ENCODE assay signal across 1 cellular context in genomic region chr11:58774164-58774593, GRCh38.
TF ChIP-seq lines count a peak whose summit lies in the region.

No MANE protein-coding gene starts in this region.

TF ChIP-seq in K562, 482 proteins besides CTCF, POLR2A, EP300 and RAD21 (continued from another document and continues in another):
- no peak for TF ChIP-seq ZNF609 (CRISPR knock-in tag; IDR thresholded peaks at IDR 0.05; ENCODE audit: borderline replicate concordance)
- TF ChIP-seq ZNF431 (CRISPR knock-in tag; IDR thresholded peaks at IDR 0.05) = no peak
- TF ChIP-seq ZNF311 (CRISPR knock-in tag; IDR thresholded peaks at IDR 0.05) = no peak; the same call in none of the 2 replicates
- TF ChIP-seq STAT6 (CRISPR knock-in tag; IDR thresholded peaks at IDR 0.05) = no peak
- TF ChIP-seq ZNF146 (CRISPR knock-in tag; IDR thresholded peaks at IDR 0.05; ENCODE audit: unreplicated experiment) = no peak
- no peak for TF ChIP-seq ZC3H11A (IDR thresholded peaks at IDR 0.05; ENCODE audit: low read depth, low read length)
- TF ChIP-seq SRF (CRISPR knock-in tag; IDR thresholded peaks at IDR 0.05) = no peak
- no peak for TF ChIP-seq GABPB1 (CRISPR knock-in tag; IDR thresholded peaks at IDR 0.05)
- TF ChIP-seq SNRNP70 (optimal IDR thresholded peaks at IDR 0.05; ENCODE audit: low read depth, low read length) = no peak
- no peak for TF ChIP-seq KAT8 (IDR thresholded peaks at IDR 0.05; ENCODE audit: low read depth)
- no peak for TF ChIP-seq HMGXB4 (CRISPR knock-in tag; IDR thresholded peaks at IDR 0.05)
- no peak for TF ChIP-seq ZNF584 (CRISPR knock-in tag; IDR thresholded peaks at IDR 0.05; ENCODE audit: low read depth)
- TF ChIP-seq RCOR1 (IDR thresholded peaks at IDR 0.05; ENCODE audit: borderline replicate concordance in 1 of 2, low read depth in 2 of 2, low read length in 2 of 2) = peak in 1 of 2 experiments; percentile 9; a peak in 1 of 4 replicates
- TF ChIP-seq ELF1 (tag; IDR thresholded peaks at IDR 0.05) = no peak
- TF ChIP-seq SREBF2 (CRISPR knock-in tag; IDR thresholded peaks at IDR 0.05) = no peak
- TF ChIP-seq MITF (IDR thresholded peaks at IDR 0.05) = no peak
- no peak for TF ChIP-seq U2AF1 (optimal IDR thresholded peaks at IDR 0.05; ENCODE audit: low read depth, low read length)
- TF ChIP-seq CBX1 (IDR thresholded peaks at IDR 0.05; ENCODE audit: low read depth) = no peak
- TF ChIP-seq THAP12 (CRISPR knock-in tag; IDR thresholded peaks at IDR 0.05) = no peak
- TF ChIP-seq ETV1 (tag; conservative IDR thresholded peaks at IDR 0.05; ENCODE audit: low read depth) = no peak
- TF ChIP-seq TAF15 (IDR thresholded peaks at IDR 0.05; ENCODE audit: low read depth, low read length) = no peak
- TF ChIP-seq IRF2 (CRISPR knock-in tag; IDR thresholded peaks at IDR 0.05) = no peak
- no peak for TF ChIP-seq TOE1 (IDR thresholded peaks at IDR 0.05; ENCODE audit: borderline replicate concordance)
- TF ChIP-seq TOE1 (CRISPR knock-in tag; IDR thresholded peaks at IDR 0.05; ENCODE audit: borderline replicate concordance, low read depth) = no peak
- peak; percentile 56; the same call in 1 of the 2 replicates for TF ChIP-seq ZBTB17 (CRISPR knock-in tag; IDR thresholded peaks at IDR 0.05)
- no peak for TF ChIP-seq RBM34 (IDR thresholded peaks at IDR 0.05; ENCODE audit: borderline replicate concordance, insufficient read depth, low read length)
- TF ChIP-seq PTBP1 (IDR thresholded peaks at IDR 0.05; ENCODE audit: low read depth, low read length) = no peak
- TF ChIP-seq CTCFL (IDR thresholded peaks at IDR 0.05; ENCODE audit: borderline replicate concordance, insufficient read depth, low read depth, low read length, poor library complexity, severe bottlenecking) = no peak
- no peak for TF ChIP-seq NRF1 (conservative IDR thresholded peaks at IDR 0.05 in 1 of 2, IDR thresholded peaks at IDR 0.05 in 1 of 2)
- TF ChIP-seq CREB1 (IDR thresholded peaks at IDR 0.05) = no peak
- no peak for TF ChIP-seq CREB1 (CRISPR knock-in tag; IDR thresholded peaks at IDR 0.05)
- no peak for TF ChIP-seq TCF7 (IDR thresholded peaks at IDR 0.05; ENCODE audit: borderline replicate concordance)
- 0 out of 2 replicates have a peak, but pooled peaks have one; percentile 12 for TF ChIP-seq HDAC2 (IDR thresholded peaks at IDR 0.05)
- no peak for TF ChIP-seq ARID2 (IDR thresholded peaks at IDR 0.05)
- no peak for TF ChIP-seq SLC30A9 (CRISPR knock-in tag; IDR thresholded peaks at IDR 0.05)
- TF ChIP-seq BRCA1 (IDR thresholded peaks at IDR 0.05) = no peak
- no peak for TF ChIP-seq BRCA1 (CRISPR knock-in tag; IDR thresholded peaks at IDR 0.05)
- TF ChIP-seq ATF2 (CRISPR knock-in tag; IDR thresholded peaks at IDR 0.05) = no peak
- 0 out of 4 replicates have a peak, but pooled peaks of 1 of the 2 experiments have one; percentile 21 for TF ChIP-seq ARNT (IDR thresholded peaks at IDR 0.05)
- no peak for TF ChIP-seq HOXB6 (CRISPR knock-in tag; IDR thresholded peaks at IDR 0.05; ENCODE audit: borderline replicate concordance)
- TF ChIP-seq ZNF740 (CRISPR knock-in tag; IDR thresholded peaks at IDR 0.05) = no peak
- TF ChIP-seq ZNF740 (tag; IDR thresholded peaks at IDR 0.05) = no peak
- TF ChIP-seq ARID1B (IDR thresholded peaks at IDR 0.05) = peak; percentile 56; the same call in 1 of the 2 replicates
- TF ChIP-seq RBM22 (IDR thresholded peaks at IDR 0.05; ENCODE audit: low read depth, low read length, poor library complexity, severe bottlenecking) = no peak
- peak; percentile 38; the same call in 1 of the 2 replicates for TF ChIP-seq TCFL5 (CRISPR knock-in tag; conservative IDR thresholded peaks at IDR 0.05)
- no peak for TF ChIP-seq ZNF512 (tag; IDR thresholded peaks at IDR 0.05)
- no peak for TF ChIP-seq CBX5 (IDR thresholded peaks at IDR 0.05; ENCODE audit: borderline replicate concordance, low read depth)
- TF ChIP-seq FOXK1 (CRISPR knock-in tag; IDR thresholded peaks at IDR 0.05; ENCODE audit: borderline replicate concordance) = no peak
